In genomic region chr17:41918392-41919164, GRCh38 we compare ENCODE assay signal across 8 cellular contexts. TPM values are rescaled to one million over a fixed set of nuclear protein-coding genes. Genes with fewer than 3 reads are reported as not detected.
A peak's percentile ranks its signal among the peaks of the same experiment; 100 is the strongest.
DNase-seq lines count a peak whose midpoint lies in the region; ATAC-seq and TF ChIP-seq lines count a peak whose summit lies in the region.

Gene ACLY (minus strand): TSS chr17:41918951. CDS start chr17:41913873, 5,078 bp downstream.

- H3K23ac ChIP-seq in trophoblast cell (ENCODE audit: low read length), result peak within 1 kb of the TSS; percentile 41

- H3K18ac ChIP-seq in trophoblast cell (ENCODE audit: low read length), result peak within 1 kb of the TSS; percentile 83

- H3K4me2 ChIP-seq in trophoblast cell (ENCODE audit: low read length), result peak within 1 kb of the TSS; percentile 95

- peak within 1 kb of the TSS; percentile 85 for H3K9ac ChIP-seq in trophoblast cell (ENCODE audit: low read length)

- H2BK12ac ChIP-seq in trophoblast cell (ENCODE audit: low read length), result no peak within 1 kb of the TSS

- H3K4me1 Mint-ChIP-seq in activated naive CD8-positive, alpha-beta T cell treated with anti-CD3 and anti-CD28 coated beads, Interleukin-2, amount 50 U/mL, for 24 hours, result peaks cover 38% of the 10 kb centered on the region

- H3K4me3 Mint-ChIP-seq in activated naive CD8-positive, alpha-beta T cell treated with anti-CD3 and anti-CD28 coated beads, Interleukin-2, amount 50 U/mL, for 24 hours, result peak within 1 kb of the TSS; percentile 90

- POLR2A ChIA-PET in GM10248 (lab: Yijun Ruan, JAX), result interaction anchor here (0.5 to 1.7 kb wide), 3 partner anchors 12 to 76 kb away, joined by 3 to 9 read pairs (median 4); partner anchors contain the start of gene ODAD4

- TF ChIP-seq CTCF in GM10248 (IDR thresholded peaks at IDR 0.05; ENCODE audit: control extremely low read depth, extremely low read depth, low read depth, missing control alignments) (no peak), cardiac muscle cell (IDR thresholded peaks at IDR 0.05; ENCODE audit: low read depth, low read length) (no peak), transverse colon (IDR thresholded peaks at IDR 0.05) (no peak)

- DNase-seq in GM10248 (ENCODE audit: extremely low spot score) (peak; percentile 100), NCI-H1105 treated with DMSO at 0.1 percent for 48 hours (lab: John Stamatoyannopoulos, UW) (peak; percentile 93), SW480 (ENCODE audit: low spot score) (peak; percentile 96), cardiac muscle cell (ENCODE audit: low read depth in 1 of 2, low spot score in 1 of 2) (peak; percentile 98), trophoblast cell (peak; percentile 99), transverse colon (peak; percentile 98)
- DNase-seq in activated naive CD8-positive, alpha-beta T cell treated with anti-CD3 and anti-CD28 coated beads, Interleukin-2, amount 50 U/mL, for 24 hours, result peak; percentile 97

- peak within 1 kb of the TSS; percentile 17 for H2AK5ac ChIP-seq in trophoblast cell (ENCODE audit: low read length)

- H3K36me3 Mint-ChIP-seq in activated naive CD8-positive, alpha-beta T cell treated with anti-CD3 and anti-CD28 coated beads, Interleukin-2, amount 50 U/mL, for 24 hours (ENCODE audit: low read depth), result peaks cover 20% of the 10 kb centered on the region

- peak within 1 kb of the TSS; percentile 98 for H2BK120ac ChIP-seq in trophoblast cell (ENCODE audit: insufficient read depth, low read length, poor library complexity)

- peak within 1 kb of the TSS; percentile 76 for H3K27ac ChIP-seq in cardiac muscle cell
- H3K27ac ChIP-seq in trophoblast cell (ENCODE audit: low read depth, low read length), result peak within 1 kb of the TSS; percentile 92
- peak within 1 kb of the TSS; percentile 85 to 96 (median 93) for H3K27ac ChIP-seq in transverse colon

- H3K36me3 ChIP-seq in cardiac muscle cell, result no peaks in the 10 kb centered on the region
- H3K36me3 ChIP-seq in trophoblast cell (ENCODE audit: control insufficient read depth in 1 of 2, insufficient read depth in 2 of 2, low read length in 2 of 2), result peaks cover 2 to 9% of the 10 kb centered on the region in 2 experiments
- H3K36me3 ChIP-seq in transverse colon, result no peaks in the 10 kb centered on the region

- H3K14ac ChIP-seq in trophoblast cell (ENCODE audit: low read length), result peak within 1 kb of the TSS; percentile 97

- peak within 1 kb of the TSS; percentile 95 for H3K4ac ChIP-seq in trophoblast cell (ENCODE audit: low read depth, low read length)

- peak within 1 kb of the TSS; percentile 94 for H4K91ac ChIP-seq in trophoblast cell (ENCODE audit: low read depth, low read length)

- H3K4me1 ChIP-seq in cardiac muscle cell (ENCODE audit: low read depth) (peaks cover 4% of the 10 kb centered on the region), trophoblast cell (ENCODE audit: control insufficient read depth in 1 of 2, insufficient read depth in 2 of 2, low read length in 2 of 2) (peaks cover 22 to 34% of the 10 kb centered on the region in 2 experiments), transverse colon (peaks cover 10 to 38% (median 31%) of the 10 kb centered on the region in 4 donors)

- peak within 1 kb of the TSS; percentile 96 for H4K12ac ChIP-seq in trophoblast cell (ENCODE audit: low read depth, low read length)

- peak within 1 kb of the TSS; percentile 77 for H3K27ac Mint-ChIP-seq in activated naive CD8-positive, alpha-beta T cell treated with anti-CD3 and anti-CD28 coated beads, Interleukin-2, amount 50 U/mL, for 24 hours

- peaks cover 30% of the 10 kb centered on the region for H3K79me2 ChIP-seq in trophoblast cell (ENCODE audit: control insufficient read depth, insufficient read depth, low read length, poor library complexity)

- intact Hi-C loops in transverse colon (cut with DNase I; ENCODE audit: low total_unique reads), result no loop called here

- H3K79me1 ChIP-seq in trophoblast cell (ENCODE audit: low read length), result peaks cover 14% of the 10 kb centered on the region

- peak within 1 kb of the TSS; percentile 94 for H2AFZ ChIP-seq in trophoblast cell (ENCODE audit: insufficient read depth, low read length, poor library complexity)

- H3K9me3 ChIP-seq in cardiac muscle cell (ENCODE audit: low read depth), result no peaks in the 10 kb centered on the region
- no peaks in the 10 kb centered on the region for H3K9me3 ChIP-seq in trophoblast cell (ENCODE audit: insufficient read depth, low read depth, low read length)
- no peaks in the 10 kb centered on the region for H3K9me3 ChIP-seq in transverse colon

- CTCF ChIA-PET in GM10248 (lab: Yijun Ruan, JAX), result interaction anchor here (1.3 to 2.9 kb wide), 3 partner anchors 8 to 11 kb away, joined by 4 to 13 read pairs (median 5); partner anchors contain the start of gene ODAD4

- H3K27me3 Mint-ChIP-seq in activated naive CD8-positive, alpha-beta T cell treated with anti-CD3 and anti-CD28 coated beads, Interleukin-2, amount 50 U/mL, for 24 hours, result no peaks in the 10 kb centered on the region

- WGBS in trophoblast cell (ENCODE audit: extremely low coverage, insufficient coverage, insufficient read length), result no CpG with 5 or more reads among the region's 73 CpGs
- 1% methylated on average over 64 of the region's 73 CpGs; no CpG with 5 or more reads in 1 of the 2 donors for WGBS in transverse colon (ENCODE audit: low coverage in 1 of 2), 2 donors

- H3K27me3 ChIP-seq in cardiac muscle cell (no peaks in the 10 kb centered on the region), trophoblast cell (ENCODE audit: insufficient read depth, low read length) (no peaks in the 10 kb centered on the region), transverse colon (no peaks in the 10 kb centered on the region)

- no peak for TF ChIP-seq EP300 in transverse colon (IDR thresholded peaks at IDR 0.05; ENCODE audit: low read depth)

- ATAC-seq in HG02623 (IDR thresholded peaks at IDR 0.05; ENCODE audit: unreplicated experiment), result peak; percentile 95
- peak; percentile 98 for ATAC-seq in activated naive CD8-positive, alpha-beta T cell treated with anti-CD3 and anti-CD28 coated beads, Interleukin-2, amount 50 U/mL, for 24 hours

- H3K9me3 Mint-ChIP-seq in activated naive CD8-positive, alpha-beta T cell treated with anti-CD3 and anti-CD28 coated beads, Interleukin-2, amount 50 U/mL, for 24 hours, result no peaks in the 10 kb centered on the region

- TF ChIP-seq POLR2A in transverse colon (IDR thresholded peaks at IDR 0.05), result peak; percentile 77

- H3K4me3 ChIP-seq in cardiac muscle cell (peak within 1 kb of the TSS; percentile 80), trophoblast cell (ENCODE audit: low read depth, low read length) (peak within 1 kb of the TSS; percentile 86), transverse colon (peak within 1 kb of the TSS; percentile 68 to 92 (median 78))

- H4K8ac ChIP-seq in trophoblast cell (ENCODE audit: low read depth, low read length), result peak within 1 kb of the TSS; percentile 91

- peak within 1 kb of the TSS; percentile 99 for H2BK5ac ChIP-seq in trophoblast cell (ENCODE audit: low read depth, low read length, poor library complexity)

- in situ Hi-C loops in transverse colon (cut with MboI; ENCODE audit: low pct_ligation_motif_present in 1 of 4, low pct_unique_long_range_greater_than_20kb in 1 of 4, low sequenced_read_pairs in 3 of 4), result no loop called here

RNA-seq across cellular contexts. Expression of gene ACLY, which starts in this region (rescaled TPM):
- total RNA-seq in cardiac muscle cell (96.3 and 155 TPM in 2 replicates), transverse colon (10 to 100 TPM; 39.2 to 69.2 (median 51.9) TPM)
- 71.5 and 89.2 TPM in 2 replicates for polyA plus RNA-seq in cardiac muscle cell
- polyA plus RNA-seq in trophoblast cell (2013), result 147 TPM in 2 replicates

Comparison
In these comparisons a context has a peak if more than half of its experiments do, and no peak if none do; other contexts are left out.
1. Peak in every context shown above with its lines: DNase-seq, ATAC-seq, H3K4me3 ChIP-seq and H3K27ac ChIP-seq.